Comparison of ENCODE assay signal across 1 cellular context in the genomic region with DNA sequence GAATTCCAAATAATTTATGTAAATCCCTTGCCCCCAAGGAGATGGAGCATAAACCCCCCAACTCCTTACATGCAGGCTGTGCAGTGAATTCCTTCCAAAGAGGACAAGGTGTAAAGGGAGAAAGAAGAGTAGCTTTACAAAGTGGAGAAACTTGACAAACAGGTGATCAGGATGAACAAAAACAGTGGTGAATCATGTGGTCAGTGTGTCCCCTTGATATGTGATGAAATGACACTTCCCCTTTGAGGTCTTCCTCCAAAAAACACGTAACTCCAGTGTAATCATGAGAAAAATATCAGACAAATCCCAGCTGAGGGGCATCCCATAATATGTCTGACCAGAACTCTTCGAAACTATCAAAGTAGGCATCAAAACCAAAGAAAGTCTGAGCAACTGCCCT.
TF ChIP-seq lines count a peak whose summit lies in the region.

No MANE protein-coding gene starts in this region.

TF ChIP-seq in HEK293, 187 proteins besides CTCF, POLR2A, EP300 and RAD21 (continued from another document):
- TF ChIP-seq, protein P1, sequence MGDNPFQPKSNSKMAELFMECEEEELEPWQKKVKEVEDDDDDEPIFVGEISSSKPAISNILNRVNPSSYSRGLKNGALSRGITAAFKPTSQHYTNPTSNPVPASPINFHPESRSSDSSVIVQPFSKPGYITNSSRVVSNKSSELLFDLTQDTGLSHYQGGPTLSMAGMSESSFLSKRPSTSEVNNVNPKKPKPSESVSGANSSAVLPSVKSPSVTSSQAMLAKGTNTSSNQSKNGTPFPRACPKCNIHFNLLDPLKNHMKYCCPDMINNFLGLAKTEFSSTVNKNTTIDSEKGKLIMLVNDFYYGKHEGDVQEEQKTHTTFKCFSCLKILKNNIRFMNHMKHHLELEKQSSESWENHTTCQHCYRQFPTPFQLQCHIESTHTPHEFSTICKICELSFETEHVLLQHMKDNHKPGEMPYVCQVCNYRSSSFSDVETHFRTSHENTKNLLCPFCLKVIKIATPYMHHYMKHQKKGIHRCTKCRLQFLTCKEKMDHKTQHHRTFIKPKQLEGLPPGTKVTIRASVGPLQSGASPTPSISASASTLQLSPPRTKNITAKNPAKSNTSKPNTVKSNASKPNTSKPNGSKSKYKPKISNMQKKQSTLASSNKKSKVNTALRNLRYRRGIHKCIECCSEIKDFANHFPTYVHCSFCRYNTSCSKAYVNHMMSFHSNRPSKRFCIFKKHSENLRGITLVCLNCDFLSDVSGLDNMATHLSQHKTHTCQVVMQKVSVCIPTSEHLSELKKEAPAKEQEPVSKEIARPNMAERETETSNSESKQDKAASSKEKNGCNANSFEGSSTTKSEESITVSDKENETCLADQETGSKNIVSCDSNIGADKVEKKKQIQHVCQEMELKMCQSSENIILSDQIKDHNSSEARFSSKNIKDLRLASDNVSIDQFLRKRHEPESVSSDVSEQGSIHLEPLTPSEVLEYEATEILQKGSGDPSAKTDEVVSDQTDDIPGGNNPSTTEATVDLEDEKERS (tag by site-specific recombination; IDR thresholded peaks at IDR 0.05) = no peak
- TF ChIP-seq, protein P2, sequence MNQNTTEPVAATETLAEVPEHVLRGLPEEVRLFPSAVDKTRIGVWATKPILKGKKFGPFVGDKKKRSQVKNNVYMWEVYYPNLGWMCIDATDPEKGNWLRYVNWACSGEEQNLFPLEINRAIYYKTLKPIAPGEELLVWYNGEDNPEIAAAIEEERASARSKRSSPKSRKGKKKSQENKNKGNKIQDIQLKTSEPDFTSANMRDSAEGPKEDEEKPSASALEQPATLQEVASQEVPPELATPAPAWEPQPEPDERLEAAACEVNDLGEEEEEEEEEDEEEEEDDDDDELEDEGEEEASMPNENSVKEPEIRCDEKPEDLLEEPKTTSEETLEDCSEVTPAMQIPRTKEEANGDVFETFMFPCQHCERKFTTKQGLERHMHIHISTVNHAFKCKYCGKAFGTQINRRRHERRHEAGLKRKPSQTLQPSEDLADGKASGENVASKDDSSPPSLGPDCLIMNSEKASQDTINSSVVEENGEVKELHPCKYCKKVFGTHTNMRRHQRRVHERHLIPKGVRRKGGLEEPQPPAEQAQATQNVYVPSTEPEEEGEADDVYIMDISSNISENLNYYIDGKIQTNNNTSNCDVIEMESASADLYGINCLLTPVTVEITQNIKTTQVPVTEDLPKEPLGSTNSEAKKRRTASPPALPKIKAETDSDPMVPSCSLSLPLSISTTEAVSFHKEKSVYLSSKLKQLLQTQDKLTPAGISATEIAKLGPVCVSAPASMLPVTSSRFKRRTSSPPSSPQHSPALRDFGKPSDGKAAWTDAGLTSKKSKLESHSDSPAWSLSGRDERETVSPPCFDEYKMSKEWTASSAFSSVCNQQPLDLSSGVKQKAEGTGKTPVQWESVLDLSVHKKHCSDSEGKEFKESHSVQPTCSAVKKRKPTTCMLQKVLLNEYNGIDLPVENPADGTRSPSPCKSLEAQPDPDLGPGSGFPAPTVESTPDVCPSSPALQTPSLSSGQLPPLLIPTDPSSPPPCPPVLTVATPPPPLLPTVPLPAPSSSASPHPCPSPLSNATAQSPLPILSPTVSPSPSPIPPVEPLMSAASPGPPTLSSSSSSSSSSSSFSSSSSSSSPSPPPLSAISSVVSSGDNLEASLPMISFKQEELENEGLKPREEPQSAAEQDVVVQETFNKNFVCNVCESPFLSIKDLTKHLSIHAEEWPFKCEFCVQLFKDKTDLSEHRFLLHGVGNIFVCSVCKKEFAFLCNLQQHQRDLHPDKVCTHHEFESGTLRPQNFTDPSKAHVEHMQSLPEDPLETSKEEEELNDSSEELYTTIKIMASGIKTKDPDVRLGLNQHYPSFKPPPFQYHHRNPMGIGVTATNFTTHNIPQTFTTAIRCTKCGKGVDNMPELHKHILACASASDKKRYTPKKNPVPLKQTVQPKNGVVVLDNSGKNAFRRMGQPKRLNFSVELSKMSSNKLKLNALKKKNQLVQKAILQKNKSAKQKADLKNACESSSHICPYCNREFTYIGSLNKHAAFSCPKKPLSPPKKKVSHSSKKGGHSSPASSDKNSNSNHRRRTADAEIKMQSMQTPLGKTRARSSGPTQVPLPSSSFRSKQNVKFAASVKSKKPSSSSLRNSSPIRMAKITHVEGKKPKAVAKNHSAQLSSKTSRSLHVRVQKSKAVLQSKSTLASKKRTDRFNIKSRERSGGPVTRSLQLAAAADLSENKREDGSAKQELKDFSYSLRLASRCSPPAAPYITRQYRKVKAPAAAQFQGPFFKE (tag by site-specific recombination; IDR thresholded peaks at IDR 0.05; ENCODE audit: borderline replicate concordance) = no peak
- no peak for TF ChIP-seq SCRT2 (tag by site-specific recombination; IDR thresholded peaks at IDR 0.05)
TF ChIP-seq in HEK293: peak in this region for 1.
